11 cellular contexts compared by ENCODE assay signal in the genomic region with DNA sequence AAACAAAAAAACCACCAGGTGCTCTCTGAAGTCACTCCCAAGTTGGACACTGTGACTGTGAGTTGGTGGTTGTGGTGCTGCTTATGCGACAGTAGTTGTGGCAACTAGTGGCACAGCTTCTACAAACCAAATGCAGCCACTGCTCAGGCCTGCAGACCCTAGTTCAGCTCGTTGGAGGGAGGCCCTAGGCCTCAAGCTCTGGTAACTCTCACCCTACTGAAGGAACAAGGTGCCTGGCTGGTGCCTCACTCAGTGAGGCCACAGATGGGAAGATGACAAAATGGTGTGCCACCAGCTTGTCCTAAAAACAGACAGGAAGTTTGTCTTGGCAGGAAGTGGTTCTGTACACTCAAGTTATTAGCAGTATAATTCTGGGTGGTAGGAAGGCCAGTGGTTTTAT. TPM values are rescaled to one million over a fixed set of nuclear protein-coding genes. Genes with fewer than 3 reads are reported as not detected.
DNase-seq lines count a peak whose midpoint lies in the region; ATAC-seq and TF ChIP-seq lines count a peak whose summit lies in the region.
"Had no signal": no experiment of that assay in that cellular context is flagged by ENCODE, and none has a peak within 500 bp of the region (broad histone marks: within the 10 kb centered on the region; RNA-seq: fewer than 3 reads in every experiment).

No MANE protein-coding gene starts in this region.

- intact Hi-C loops in dorsolateral prefrontal cortex (cut with DNase I): no loop called here

- peak; percentile 7 for DNase-seq in LHCN-M2 (ENCODE audit: low read depth)
- no peak for DNase-seq in stimulated activated CD4-positive, alpha-beta T cell treated with anti-CD3 and anti-CD28 coated beads, Interleukin-2, amount 100 ng/mL, for 24 hours
- DNase-seq in dorsolateral prefrontal cortex: no peak
- no peak for DNase-seq in foreskin fibroblast
- DNase-seq: left ventricle myocardium inferior; NCI-H526 treated with DMSO at 0.1 percent for 48 hours; stimulated activated CD4-positive, alpha-beta T cell treated with anti-CD3 and anti-CD28 coated beads, Interleukin-12 subunit alpha, Interleukin-12 subunit beta, amount 100 ng/mL, for 4 hours had no signal

- ATAC-seq in GM18511 (IDR thresholded peaks at IDR 0.05; ENCODE audit: unreplicated experiment) (peak; percentile 34), GM21786 (IDR thresholded peaks at IDR 0.05; ENCODE audit: unreplicated experiment) (peak; percentile 40), esophagus mucosa (peak; percentile 7)

- H3K27me3 ChIP-seq in dorsolateral prefrontal cortex: no peaks in the 10 kb centered on the region

- TF ChIP-seq CTCF in dorsolateral prefrontal cortex (IDR thresholded peaks at IDR 0.05 in 54 of 56, conservative IDR thresholded peaks at IDR 0.05 in 2 of 56; ENCODE audit: low read depth in 1 of 56, partially characterized antibody in 56 of 56) (no peak), foreskin fibroblast (IDR thresholded peaks at IDR 0.05; ENCODE audit: low read depth, low read length) (no peak)

- no peak overlapping the region for H3K27ac ChIP-seq in dorsolateral prefrontal cortex
- H3K27ac ChIP-seq: left ventricle myocardium inferior, SK-N-MC had no signal

- H3K4me3 ChIP-seq in dorsolateral prefrontal cortex (no peak overlapping the region), foreskin fibroblast (ENCODE audit: low read depth in 1 of 2, low read length in 2 of 2) (no peak overlapping the region)
- H3K4me3 ChIP-seq: left ventricle myocardium inferior, SK-N-MC had no signal

RNA-seq across cellular contexts. Expression of a gene that starts 45.3 kb away (rescaled TPM):
- total RNA-seq in LHCN-M2 (2014; rRNA removed) (under 0.01 and 0.06 TPM in 2 replicates), esophagus mucosa (48.6 TPM), dorsolateral prefrontal cortex (100 to 1,000 TPM; 181 to 405 (median 243) TPM)
- polyA plus RNA-seq in LHCN-M2 (2012): 0.30 TPM

Comparison
In these comparisons a context has a peak if more than half of its experiments do, and no peak if none do; other contexts are left out.
1. RNA of a gene that starts 45.3 kb away (total RNA-seq): 181 to 405 TPM in dorsolateral prefrontal cortex and 48.6 TPM in esophagus mucosa (single experiment); under 0.01 to 0.06 TPM in LHCN-M2; every median in the first group is over 10 times any median in the second.
2. Peak in every context shown above with its lines, with median percentiles within 50 percentile points of each other: ATAC-seq.